26 cellular contexts compared by ENCODE assay signal in genomic region chr3:22318325-22318724, GRCh38.
A peak's percentile ranks its signal among the peaks of the same experiment; 100 is the strongest.
DNase-seq lines count a peak whose midpoint lies in the region; ATAC-seq, FAIRE-seq and TF ChIP-seq lines count a peak whose summit lies in the region.
"Had no signal": no experiment of that assay in that cellular context is flagged by ENCODE, and none has a peak within 500 bp of the region (broad histone marks: within the 10 kb centered on the region; RNA-seq: fewer than 3 reads in every experiment).

No MANE protein-coding gene starts in this region.

- H3K9me3 Mint-ChIP-seq in neural progenitor cell = no peaks in the 10 kb centered on the region

- H4K20me1 ChIP-seq in HepG2 (ENCODE audit: insufficient read depth, low read length) (no peaks in the 10 kb centered on the region), neural progenitor cell (ENCODE audit: low read depth) (no peaks in the 10 kb centered on the region)
- H4K20me1 ChIP-seq: BLaER1 treated with 17β-estradiol and CSF1 and Interleukin-3, amounts not matched to agents 10 nM and 100 nM had no signal

- no peaks in the 10 kb centered on the region for H3K4me1 ChIP-seq in HepG2 (ENCODE audit: insufficient read depth, low read length)
- peaks cover 0 to 4% (median 0%) of the 10 kb centered on the region in 4 donors for H3K4me1 ChIP-seq in right lobe of liver
- no peaks in the 10 kb centered on the region for H3K4me1 ChIP-seq in neural progenitor cell
- H3K4me1 ChIP-seq: BE2C; BLaER1 treated with 17β-estradiol and CSF1 and Interleukin-3, amounts not matched to agents 10 nM and 100 nM had no signal

- CTCF ChIA-PET in HepG2 (lab: Yijun Ruan, JAX; ENCODE audit: low intra/inter-chr PET ratio, low total read pairs) = no interaction called here

- H3K4me3 Mint-ChIP-seq in neural progenitor cell = no peak overlapping the region
- H3K4me3 Mint-ChIP-seq: CD14-positive monocyte; CD4-positive, alpha-beta T cell; CD8-positive, alpha-beta memory T cell had no signal

- H3K27me3 ChIP-seq in HepG2 (ENCODE audit: control insufficient read depth in 1 of 2, insufficient read depth in 2 of 2, low read length in 2 of 2) (no peaks in the 10 kb centered on the region), right lobe of liver (no peaks in the 10 kb centered on the region), neural progenitor cell (no peaks in the 10 kb centered on the region)
- H3K27me3 ChIP-seq: BE2C; BLaER1 treated with 17β-estradiol and CSF1 and Interleukin-3, amounts not matched to agents 10 nM and 100 nM had no signal

- ATAC-seq in HepG2 (no peak), right lobe of liver (no peak), GM21381 (IDR thresholded peaks at IDR 0.05; ENCODE audit: unreplicated experiment) (no peak)

- H3K4me1 Mint-ChIP-seq in neural progenitor cell = no peaks in the 10 kb centered on the region
- H3K4me1 Mint-ChIP-seq: CD14-positive monocyte; CD8-positive, alpha-beta memory T cell had no signal

- POLR2A ChIA-PET in HepG2 (lab: Yijun Ruan, JAX) = no interaction called here

- TF ChIP-seq POLR2A in HepG2 (IDR thresholded peaks at IDR 0.05; ENCODE audit: insufficient read depth in 1 of 2, low read depth in 2 of 2, low read length in 2 of 2) = no peak
- no peak for TF ChIP-seq POLR2A in right lobe of liver (IDR thresholded peaks at IDR 0.05)

- in situ Hi-C loops in HepG2 (cut with HindIII; ENCODE audit: extremely low pct_ligation_motif_present, low pct_unique_long_range_greater_than_20kb) = no loop called here
- in situ Hi-C loops in astrocyte of the cerebellum (cut with HindIII; ENCODE audit: low sequenced_read_pairs) = no loop called here

- no peak overlapping the region for H3K4me2 ChIP-seq in HepG2 (ENCODE audit: low read depth, low read length)
- no peak overlapping the region for H3K4me2 ChIP-seq in neural progenitor cell
- H3K4me2 ChIP-seq: BLaER1 treated with 17β-estradiol and CSF1 and Interleukin-3, amounts not matched to agents 10 nM and 100 nM had no signal

- TF ChIP-seq CTCF in HepG2 (CRISPR knock-in tag; IDR thresholded peaks at IDR 0.05) = no peak
- TF ChIP-seq CTCF in right lobe of liver (IDR thresholded peaks at IDR 0.05) = no peak
- no peak for TF ChIP-seq CTCF in astrocyte of the cerebellum (IDR thresholded peaks at IDR 0.05; ENCODE audit: low read depth, low read length, missing control alignments)
- no peak for TF ChIP-seq CTCF in fibroblast of mammary gland (conservative IDR thresholded peaks at IDR 0.05; ENCODE audit: control insufficient read depth, insufficient read depth, low read depth, low read length)
- no peak for TF ChIP-seq CTCF in neural progenitor cell (IDR thresholded peaks at IDR 0.05)

- no peak overlapping the region for H3K4me3 ChIP-seq in HepG2 (replicated peaks in 1 of 3; ENCODE audit: insufficient read depth in 1 of 3, low read depth in 2 of 3, low read length in 3 of 3)
- H3K4me3 ChIP-seq in right lobe of liver = no peak overlapping the region
- no peak overlapping the region for H3K4me3 ChIP-seq in astrocyte of the cerebellum (ENCODE audit: low read depth, low read length)
- H3K4me3 ChIP-seq in fibroblast of mammary gland (ENCODE audit: control insufficient read depth, low read depth, low read length) = no peak overlapping the region
- H3K4me3 ChIP-seq in neural progenitor cell = no peak overlapping the region
- H3K4me3 ChIP-seq: BLaER1 treated with 17β-estradiol and CSF1 and Interleukin-3, amounts not matched to agents 10 nM and 100 nM; GM23248 had no signal

- TF ChIP-seq RAD21 in HepG2 (CRISPR knock-in tag; IDR thresholded peaks at IDR 0.05) = no peak

- H3K27ac ChIP-seq in HepG2 (ENCODE audit: extremely low read length, insufficient read depth, low read length) = no peak overlapping the region
- H3K27ac ChIP-seq in right lobe of liver = no peak overlapping the region
- no peak overlapping the region for H3K27ac ChIP-seq in neural progenitor cell
- H3K27ac ChIP-seq: 22Rv1; BLaER1 treated with 17β-estradiol and CSF1 and Interleukin-3, amounts not matched to agents 10 nM and 100 nM; GM23248 had no signal

- H3K9me3 ChIP-seq in HepG2 (ENCODE audit: low read length) = no peaks in the 10 kb centered on the region
- no peaks in the 10 kb centered on the region for H3K9me3 ChIP-seq in right lobe of liver
- no peaks in the 10 kb centered on the region for H3K9me3 ChIP-seq in neural progenitor cell (ENCODE audit: low read depth)
- H3K9me3 ChIP-seq: BE2C; BLaER1 treated with 17β-estradiol and CSF1 and Interleukin-3, amounts not matched to agents 10 nM and 100 nM had no signal

- no peak for DNase-seq in HepG2 (ENCODE audit: low spot score)
- DNase-seq in right lobe of liver = no peak
- DNase-seq in astrocyte of the cerebellum (ENCODE audit: low read depth) = peak; percentile 8
- DNase-seq in fibroblast of mammary gland (ENCODE audit: low read depth) = peak; percentile 15
- DNase-seq in neural progenitor cell (ENCODE audit: low spot score) = no peak
- no peak for DNase-seq in HuH-7.5 (ENCODE audit: low spot score)
- DNase-seq in D341Med (ENCODE audit: low spot score) = no peak
- DNase-seq: ACHN; AML-193; BE2C; CD4-positive, alpha-beta T cell; CD8-positive, alpha-beta memory T cell; DMS53; DMS79 treated with DMSO at 0.1 percent for 48 hours; GF-D8; GM23248; H7; HCEC 1CT had no signal

- H3K9ac ChIP-seq in HepG2 (ENCODE audit: insufficient read depth, low read depth, low read length) (no peak overlapping the region), neural progenitor cell (no peak overlapping the region)
- H3K9ac ChIP-seq: BLaER1 treated with 17β-estradiol and CSF1 and Interleukin-3, amounts not matched to agents 10 nM and 100 nM; GM23248 had no signal

- H3K36me3 ChIP-seq in HepG2 (replicated peaks in 1 of 2; ENCODE audit: control insufficient read depth in 1 of 2, insufficient read depth in 2 of 2, low read length in 2 of 2) (no peaks in the 10 kb centered on the region), right lobe of liver (no peaks in the 10 kb centered on the region), neural progenitor cell (no peaks in the 10 kb centered on the region)
- H3K36me3 ChIP-seq: BE2C; BLaER1 treated with 17β-estradiol and CSF1 and Interleukin-3, amounts not matched to agents 10 nM and 100 nM had no signal

- 9% methylated on average over 5 of the region's 5 CpGs for WGBS in HepG2 (ENCODE audit: low lambda C conversion rate)
- 68% methylated on average over 5 of the region's 5 CpGs for WGBS in right lobe of liver (ENCODE audit: insufficient coverage, low coverage, low lambda C conversion rate, missing lambda C conversion rate)

- BruUV-seq in HepG2 (replicated peaks; lab: Mats Ljungman, UMichigan) = no TSS peak

- no peak overlapping the region for H2AFZ ChIP-seq in HepG2 (ENCODE audit: low read length)
- peak overlapping the region; percentile 31 for H2AFZ ChIP-seq in neural progenitor cell (replicated peaks)
- H2AFZ ChIP-seq: GM23248 had no signal

- no peaks in the 10 kb centered on the region for H3K27me3 Mint-ChIP-seq in neural progenitor cell (ENCODE audit: insufficient read depth, low read depth)
- H3K27me3 Mint-ChIP-seq: CD4-positive, alpha-beta T cell; CD8-positive, alpha-beta memory T cell had no signal

- H3K79me2 ChIP-seq in HepG2 (ENCODE audit: insufficient read depth, low read length) (no peaks in the 10 kb centered on the region), neural progenitor cell (ENCODE audit: low read depth) (no peaks in the 10 kb centered on the region)

- intact Hi-C loops in HepG2 (cut with micrococcal nuclease; ENCODE audit: unreplicated experiment) = no loop called here
- intact Hi-C loops in right lobe of liver (cut with DNase I) = no loop called here

- TF ChIP-seq EP300 in HepG2 (IDR thresholded peaks at IDR 0.05; ENCODE audit: low read depth in 2 of 2, low read length in 2 of 2) = no peak
- no peak for TF ChIP-seq EP300 in HepG2 (CRISPR knock-in tag; IDR thresholded peaks at IDR 0.05; ENCODE audit: borderline replicate concordance)

- no peak for FAIRE-seq in HepG2 (lab: Jason Lieb, UNC)
- FAIRE-seq: A204.1, GM12891, GM18507, H1 had no signal

- H3F3A ChIP-seq in neural progenitor cell (ENCODE audit: low read depth) = no peaks in the 10 kb centered on the region

- H3K36me3 Mint-ChIP-seq in neural progenitor cell = no peaks in the 10 kb centered on the region
- H3K36me3 Mint-ChIP-seq: CD14-positive monocyte; CD8-positive, alpha-beta memory T cell had no signal

- no peak overlapping the region for H3K27ac Mint-ChIP-seq in neural progenitor cell
- H3K27ac Mint-ChIP-seq: CD14-positive monocyte; CD4-positive, alpha-beta T cell; CD8-positive, alpha-beta memory T cell had no signal

TF ChIP-seq in HepG2, 621 proteins besides CTCF, POLR2A, EP300 and RAD21:
- TF ChIP-seq ATF7 (IDR thresholded peaks at IDR 0.05) (peak; percentile 78), ATF7 (CRISPR knock-in tag; IDR thresholded peaks at IDR 0.05) (no peak), ATRX (CRISPR knock-in tag; IDR thresholded peaks at IDR 0.05; ENCODE audit: borderline replicate concordance) (no peak), PCBP1 (IDR thresholded peaks at IDR 0.05; ENCODE audit: borderline replicate concordance, low read depth, low read length) (no peak), PAX8 (CRISPR knock-in tag; IDR thresholded peaks at IDR 0.05; ENCODE audit: borderline replicate concordance) (no peak), ZNF296 (CRISPR knock-in tag; conservative IDR thresholded peaks at IDR 0.05) (no peak), ZNF430 (CRISPR knock-in tag; IDR thresholded peaks at IDR 0.05) (no peak), NR2F1 (CRISPR knock-in tag; IDR thresholded peaks at IDR 0.05) (no peak), ZNF441 (CRISPR knock-in tag; IDR thresholded peaks at IDR 0.05; ENCODE audit: borderline replicate concordance) (no peak), TGIF2 (CRISPR knock-in tag; IDR thresholded peaks at IDR 0.05) (no peak), HMGA1 (CRISPR knock-in tag; conservative IDR thresholded peaks at IDR 0.05) (no peak), CREB1 (IDR thresholded peaks at IDR 0.05) (peak; percentile 89), CREB1 (CRISPR knock-in tag; IDR thresholded peaks at IDR 0.05) (no peak)
- TF ChIP-seq, protein P1, sequence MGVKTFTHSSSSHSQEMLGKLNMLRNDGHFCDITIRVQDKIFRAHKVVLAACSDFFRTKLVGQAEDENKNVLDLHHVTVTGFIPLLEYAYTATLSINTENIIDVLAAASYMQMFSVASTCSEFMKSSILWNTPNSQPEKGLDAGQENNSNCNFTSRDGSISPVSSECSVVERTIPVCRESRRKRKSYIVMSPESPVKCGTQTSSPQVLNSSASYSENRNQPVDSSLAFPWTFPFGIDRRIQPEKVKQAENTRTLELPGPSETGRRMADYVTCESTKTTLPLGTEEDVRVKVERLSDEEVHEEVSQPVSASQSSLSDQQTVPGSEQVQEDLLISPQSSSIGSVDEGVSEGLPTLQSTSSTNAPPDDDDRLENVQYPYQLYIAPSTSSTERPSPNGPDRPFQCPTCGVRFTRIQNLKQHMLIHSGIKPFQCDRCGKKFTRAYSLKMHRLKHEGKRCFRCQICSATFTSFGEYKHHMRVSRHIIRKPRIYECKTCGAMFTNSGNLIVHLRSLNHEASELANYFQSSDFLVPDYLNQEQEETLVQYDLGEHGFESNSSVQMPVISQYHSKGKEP (CRISPR knock-in tag; IDR thresholded peaks at IDR 0.05) = no peak

Comparison
In these comparisons a context has a peak if more than half of its experiments do, and no peak if none do; other contexts are left out.
1. DNase-seq: peak in astrocyte of the cerebellum (single experiment) and fibroblast of mammary gland (single experiment); none in HepG2 (single experiment), right lobe of liver (0 of 3), neural progenitor cell (single experiment), HuH-7.5 (single experiment) and D341Med (single experiment).